Comparison of ENCODE assay signal across 8 cellular contexts in genomic region chrX:19372170-19373033, GRCh38. TPM values are rescaled to one million over a fixed set of nuclear protein-coding genes. Genes with fewer than 3 reads are reported as not detected.
DNase-seq lines count a peak whose midpoint lies in the region; ATAC-seq and TF ChIP-seq lines count a peak whose summit lies in the region.

No MANE protein-coding gene starts in this region.

- DNase-seq in NCI-H1436 (lab: John Stamatoyannopoulos, UW): peak; percentile 17
- no peak for DNase-seq in NCI-H1436 treated with DMSO at 0.1 percent for 48 hours (lab: John Stamatoyannopoulos, UW)
- peak; percentile 61 for DNase-seq in NCI-H510A treated with DMSO at 0.1 percent for 48 hours (lab: John Stamatoyannopoulos, UW)
- peak; percentile 80 for DNase-seq in activated CD4-positive, alpha-beta memory T cell treated with anti-CD3 and anti-CD28 coated beads for 36 hours
- DNase-seq in ecto neural progenitor cell (ENCODE audit: low spot score): peak; percentile 69
- peak; percentile 67 for DNase-seq in lower lobe of right lung
- DNase-seq in stimulated activated CD4-positive, alpha-beta T cell treated with anti-CD3 and anti-CD28 coated beads, TNF-alpha, amount 100 ng/mL, for 1 hour (ENCODE audit: low read depth in 3 of 3, low spot score in 1 of 3): peak in 2 of 3 donors; percentile 13 to 57

- H3K27ac ChIP-seq in lower lobe of right lung: no peak overlapping the region

- peak; percentile 69 for ATAC-seq in HG02973 (IDR thresholded peaks at IDR 0.05; ENCODE audit: unreplicated experiment)
- ATAC-seq in lower lobe of right lung: peak; percentile 85

- H3K36me3 Mint-ChIP-seq in activated CD4-positive, alpha-beta memory T cell treated with anti-CD3 and anti-CD28 coated beads for 36 hours: no peaks in the 10 kb centered on the region

- H3K4me3 Mint-ChIP-seq in activated CD4-positive, alpha-beta memory T cell treated with anti-CD3 and anti-CD28 coated beads for 36 hours: peak overlapping the region; percentile 73

- H3K4me1 ChIP-seq in lower lobe of right lung: no peaks in the 10 kb centered on the region

- H3K36me3 ChIP-seq in lower lobe of right lung: no peaks in the 10 kb centered on the region

- H3K27me3 Mint-ChIP-seq in activated CD4-positive, alpha-beta memory T cell treated with anti-CD3 and anti-CD28 coated beads for 36 hours: no peaks in the 10 kb centered on the region

- H3K9me3 ChIP-seq in lower lobe of right lung: no peaks in the 10 kb centered on the region

- no peak overlapping the region for H3K27ac Mint-ChIP-seq in activated CD4-positive, alpha-beta memory T cell treated with anti-CD3 and anti-CD28 coated beads for 36 hours

- H3K4me1 Mint-ChIP-seq in activated CD4-positive, alpha-beta memory T cell treated with anti-CD3 and anti-CD28 coated beads for 36 hours (ENCODE audit: low read depth): peaks cover 2% of the 10 kb centered on the region

- CTCF ChIA-PET in activated CD4-positive, alpha-beta memory T cell treated with anti-CD3 and anti-CD28 coated beads for 36 hours (lab: Charles Lee): interaction anchor here (0.7 to 2.2 kb wide), 16 partner anchors 9 to 696 kb away, joined by 3 to 12 read pairs (median 4); no protein-coding TSS in a partner anchor

- no peaks in the 10 kb centered on the region for H3K27me3 ChIP-seq in lower lobe of right lung (ENCODE audit: low read depth)

- TF ChIP-seq CTCF in lower lobe of right lung (IDR thresholded peaks at IDR 0.05): peak; percentile 66

- H3K9me3 Mint-ChIP-seq in activated CD4-positive, alpha-beta memory T cell treated with anti-CD3 and anti-CD28 coated beads for 36 hours: no peaks in the 10 kb centered on the region

- POLR2A ChIA-PET in activated CD4-positive, alpha-beta memory T cell treated with anti-CD3 and anti-CD28 coated beads for 36 hours (lab: Charles Lee): no interaction called here

- H3K4me3 ChIP-seq in lower lobe of right lung: peak overlapping the region; percentile 48

- intact Hi-C loops in activated CD4-positive, alpha-beta memory T cell treated with anti-CD3 and anti-CD28 coated beads for 36 hours (cut with micrococcal nuclease): loop anchor here (2.0 to 10.0 kb wide), 6 partner anchors 142 to 752 kb away; partner anchors contain the start of gene MAP3K15
- intact Hi-C loops in lower lobe of right lung (cut with DNase I): no loop called here

RNA-seq across cellular contexts. Expression of gene PDHA1, which starts 28.7 kb away (rescaled TPM):
- total RNA-seq in activated CD4-positive, alpha-beta memory T cell treated with anti-CD3 and anti-CD28 coated beads for 36 hours: 100 to 1,000 TPM; 245 TPM
- total RNA-seq in lower lobe of right lung: 119 TPM
